In genomic region chr4:184177271-184177670, GRCh38 we compare ENCODE assay signal across 28 cellular contexts. TPM values are rescaled to one million over a fixed set of nuclear protein-coding genes. Genes with fewer than 3 reads are reported as not detected.
"Had no signal": no experiment of that assay in that cellular context is flagged by ENCODE, and none has a peak within 500 bp of the region (broad histone marks: within the 10 kb centered on the region; RNA-seq: fewer than 3 reads in every experiment).

No MANE protein-coding gene starts in this region.

- H3K27me3 ChIP-seq: SJCRH30 had no signal

- ATAC-seq: HepG2, Panc1, PC-3, SK-N-SH treated with all-trans-retinoic acid at 6 μM for 48 hours had no signal

- H3K9me3 ChIP-seq: SJCRH30 had no signal

- H3K27ac ChIP-seq: RWPE1, SJCRH30 had no signal

- DNase-seq: IMR-90; Karpas-422; KG1; MG63; NCI-H1092; NCI-H1105 treated with DMSO at 0.1 percent for 48 hours; NCI-H1417 treated with DMSO at 0.1 percent for 48 hours; NCI-H146; NCI-H1694 treated with DMSO at 0.1 percent for 48 hours; NCI-H1930; NCI-H2081; NCI-H2107; NCI-H226; NCI-H446; NCI-H510A; NCI-H524 treated with DMSO at 0.1 percent for 48 hours; NCI-H69; NCI-H774; NK-92 treated with Interleukin-12 subunit alpha and Interleukin-12 subunit beta, amount 100 ng/mL, for 24 hours; PC-3; SHP77; SJCRH30 had no signal

- H3K4me3 ChIP-seq: MG63, SJCRH30 had no signal

- H3K36me3 ChIP-seq: MG63, SJCRH30 had no signal

- H3K4me1 ChIP-seq: SJCRH30 had no signal

RNA-seq across cellular contexts. Expression of gene ENPP6, which starts 40.4 kb away (rescaled TPM):
- total RNA-seq: HepG2, HT1080, IMR-90, OCI-LY7, PC-3, SJCRH30 had no signal
- polyA plus RNA-seq: HepG2, IMR-90 had no signal
